In genomic region chr10:29370092-29370611, GRCh38 we compare ENCODE assay signal across 25 cellular contexts.
DNase-seq lines count a peak whose midpoint lies in the region; TF ChIP-seq lines count a peak whose summit lies in the region.
"Had no signal": no experiment of that assay in that cellular context is flagged by ENCODE, and none has a peak within 500 bp of the region (broad histone marks: within the 10 kb centered on the region; RNA-seq: fewer than 3 reads in every experiment).

No MANE protein-coding gene starts in this region.

- H3K36me3 ChIP-seq in adipocyte (ENCODE audit: control insufficient read depth, insufficient read depth, low read length, severe bottlenecking), result no peaks in the 10 kb centered on the region
- H3K36me3 ChIP-seq in hepatocyte (replicated peaks; ENCODE audit: insufficient read depth, low read depth), result no peaks in the 10 kb centered on the region
- H3K36me3 ChIP-seq: esophagus squamous epithelium, heart right ventricle, prostate gland, spleen, stomach had no signal

- H3K27ac ChIP-seq in hepatocyte, result no peak overlapping the region
- H3K27ac ChIP-seq: C4-2B, esophagus squamous epithelium, heart right ventricle, HL-60, prostate gland, RWPE1, spleen, stomach, VCaP had no signal

- intact Hi-C loops in posterior vena cava (cut with DNase I), result no loop called here

- H3K9me2 ChIP-seq in hepatocyte (replicated peaks; ENCODE audit: insufficient read depth), result no peaks in the 10 kb centered on the region

- peaks cover 14% of the 10 kb centered on the region for H3K4me1 ChIP-seq in adipocyte (ENCODE audit: control insufficient read depth, insufficient read depth, low read length)
- peaks cover 17% of the 10 kb centered on the region for H3K4me1 ChIP-seq in hepatocyte (ENCODE audit: insufficient read depth)
- H3K4me1 ChIP-seq: esophagus squamous epithelium, prostate gland, spleen, stomach had no signal

- no peak for TF ChIP-seq CTCF in hepatocyte (IDR thresholded peaks at IDR 0.05; ENCODE audit: poor library complexity)

- H3K27me3 ChIP-seq in adipocyte (replicated peaks; ENCODE audit: control insufficient read depth, insufficient read depth, low read length) (peaks cover 4% of the 10 kb centered on the region), hepatocyte (no peaks in the 10 kb centered on the region)

- no peaks in the 10 kb centered on the region for H3K79me2 ChIP-seq in hepatocyte

- 61% methylated on average over 12 of the region's 12 CpGs for WGBS in hepatocyte (ENCODE audit: low lambda C conversion rate, missing lambda C conversion rate)

- H3K9me3 ChIP-seq in adipocyte (ENCODE audit: control insufficient read depth, low read length) (no peaks in the 10 kb centered on the region), hepatocyte (ENCODE audit: low read depth) (no peaks in the 10 kb centered on the region)
- H3K9me3 ChIP-seq: esophagus squamous epithelium, heart right ventricle, prostate gland, spleen, stomach had no signal

- DNase-seq in G401 (ENCODE audit: low spot score) (peak; percentile 58), adipocyte (ENCODE audit: low read depth) (no peak), hepatocyte (ENCODE audit: low spot score) (no peak), skeletal muscle cell (ENCODE audit: low read depth) (peak; percentile 84), posterior vena cava (ENCODE audit: low spot score) (no peak), DMS114 treated with DMSO at 0.1 percent for 48 hours (lab: John Stamatoyannopoulos, UW; ENCODE audit: unreplicated experiment) (no peak), NCI-H2081 (lab: John Stamatoyannopoulos, UW) (no peak), dedifferentiated amniotic fluid mesenchymal stem cell (ENCODE audit: extremely low spot score) (no peak)
- DNase-seq: activated CD8-positive, alpha-beta memory T cell treated with anti-CD3 and anti-CD28 coated beads, Interleukin-2, amount 50 U/mL, for 48 hours; activated naive CD8-positive, alpha-beta T cell treated with anti-CD3 and anti-CD28 coated beads for 36 hours; esophagus squamous epithelium; H7; heart right ventricle; midbrain; NCI-H2107; NCI-H524 treated with DMSO at 0.1 percent for 48 hours; nephron progenitor cell; spleen; stimulated activated CD4-positive, alpha-beta T cell treated with anti-CD3 and anti-CD28 coated beads, Interleukin-4, amount 100 ng/mL, for 24 hours; stomach had no signal

- in situ Hi-C loops in G401 (cut with HindIII; ENCODE audit: low sequenced_read_pairs), result no loop called here

- H4K20me1 ChIP-seq in hepatocyte (ENCODE audit: insufficient read depth, poor library complexity, severe bottlenecking), result no peaks in the 10 kb centered on the region

- H3K9ac ChIP-seq in adipocyte (ENCODE audit: low read length), result no peak overlapping the region

- no peak overlapping the region for H2AFZ ChIP-seq in hepatocyte

- peak overlapping the region; percentile 61 for H3K4me2 ChIP-seq in hepatocyte

- H3K4me3 ChIP-seq in adipocyte (ENCODE audit: low read length) (peak overlapping the region; percentile 46), hepatocyte (no peak overlapping the region), skeletal muscle cell (ENCODE audit: low read depth, low read length) (peak overlapping the region; percentile 17)
- H3K4me3 ChIP-seq: esophagus squamous epithelium, heart right ventricle, prostate gland, spleen, stomach had no signal

Comparison
In these comparisons a context has a peak if more than half of its experiments do, and no peak if none do; other contexts are left out.
1. DNase-seq: peak in G401 (single experiment) and skeletal muscle cell (single experiment); none in adipocyte (single experiment), hepatocyte (single experiment), posterior vena cava (single experiment), DMS114 treated with DMSO at 0.1 percent for 48 hours (single experiment), NCI-H2081 (0 of 2) and dedifferentiated amniotic fluid mesenchymal stem cell (single experiment).